13 cellular contexts compared by ENCODE assay signal in the genomic region with DNA sequence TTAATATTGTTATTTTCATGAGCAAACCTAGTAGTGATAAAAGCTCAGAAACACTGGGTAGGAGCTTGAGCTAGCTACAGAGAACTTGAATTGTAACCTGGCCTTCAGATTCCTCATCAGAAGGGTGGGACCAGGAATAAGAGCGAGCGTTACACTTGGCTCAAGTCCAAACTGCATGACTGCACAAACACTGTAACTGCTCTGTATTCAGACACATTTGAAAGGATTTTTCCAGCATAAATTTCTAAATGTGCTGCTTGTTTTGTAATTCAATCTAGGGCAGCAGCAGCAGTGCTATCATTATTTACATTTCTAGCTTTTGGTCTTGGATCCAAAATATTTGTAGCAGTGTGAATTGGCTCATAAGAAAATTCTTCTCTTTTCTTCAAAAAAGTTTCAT.
DNase-seq lines count a peak whose midpoint lies in the region; ATAC-seq and TF ChIP-seq lines count a peak whose summit lies in the region.
"Had no signal": no experiment of that assay in that cellular context is flagged by ENCODE, and none has a peak within 500 bp of the region (broad histone marks: within the 10 kb centered on the region; RNA-seq: fewer than 3 reads in every experiment).

No MANE protein-coding gene starts in this region.

- POLR2A ChIA-PET in activated CD8-positive, alpha-beta T cell treated with anti-CD3 and anti-CD28 coated beads for 36 hours (lab: Charles Lee), result no interaction called here

- H3K27ac Mint-ChIP-seq in Calu3 (ENCODE audit: unreplicated experiment), result no peak overlapping the region
- no peak overlapping the region for H3K27ac Mint-ChIP-seq in activated naive CD4-positive, alpha-beta T cell treated with anti-CD3 and anti-CD28 coated beads, Interleukin-2, amount 50 U/mL, for 72 hours
- H3K27ac Mint-ChIP-seq in activated CD8-positive, alpha-beta T cell treated with anti-CD3 and anti-CD28 coated beads for 36 hours, result no peak overlapping the region
- H3K27ac Mint-ChIP-seq: CD8-positive, alpha-beta T cell; dendritic cell treated with granulocyte-macrophage colony-stimulating factor and Interleukin-4, amounts not matched to agents 40 ng/mL and 50 ng/mL, for 4 days had no signal

- H3K4me3 ChIP-seq in right cardiac atrium (ENCODE audit: low read length) (no peak overlapping the region), lower leg skin (ENCODE audit: low read depth, poor library complexity, severe bottlenecking) (no peak overlapping the region)
- H3K4me3 ChIP-seq: prostate gland, SK-N-MC had no signal

- DNase-seq in Calu3, result peak; percentile 58
- DNase-seq in NCI-H1105 (lab: John Stamatoyannopoulos, UW), result peak; percentile 62
- DNase-seq in SW480 (ENCODE audit: low spot score), result peak; percentile 22
- peak in 2 of 3 donors; percentile 38 to 60 for DNase-seq in right cardiac atrium
- no peak for DNase-seq in activated naive CD4-positive, alpha-beta T cell treated with anti-CD3 and anti-CD28 coated beads, Interleukin-2, amount 50 U/mL, for 72 hours (ENCODE audit: low spot score in 2 of 2)
- DNase-seq in lower leg skin (ENCODE audit: low spot score in 2 of 2), result no peak
- DNase-seq in activated CD8-positive, alpha-beta T cell treated with anti-CD3 and anti-CD28 coated beads for 36 hours, result no peak
- DNase-seq: CD8-positive, alpha-beta T cell had no signal

- intact Hi-C loops in Calu3 (cut with micrococcal nuclease; ENCODE audit: unreplicated experiment) (no loop called here), right cardiac atrium (cut with DNase I) (no loop called here), lower leg skin (cut with DNase I; ENCODE audit: low total_unique reads) (no loop called here)
- intact Hi-C loops in activated CD8-positive, alpha-beta T cell treated with anti-CD3 and anti-CD28 coated beads for 36 hours (cut with micrococcal nuclease), result no loop called here

- ATAC-seq in right cardiac atrium, result peak in 1 of 2 donors; percentile 52
- no peak for ATAC-seq in activated naive CD4-positive, alpha-beta T cell treated with anti-CD3 and anti-CD28 coated beads, Interleukin-2, amount 50 U/mL, for 72 hours
- no peak for ATAC-seq in activated CD8-positive, alpha-beta T cell treated with anti-CD3 and anti-CD28 coated beads for 36 hours
- ATAC-seq in GM21619 (IDR thresholded peaks at IDR 0.05; ENCODE audit: unreplicated experiment), result no peak
- ATAC-seq: CD8-positive, alpha-beta T cell had no signal

- no peaks in the 10 kb centered on the region for H3K27me3 ChIP-seq in right cardiac atrium (ENCODE audit: control insufficient read depth, insufficient read depth)

- H3K4me3 Mint-ChIP-seq in Calu3 (ENCODE audit: low read depth, unreplicated experiment), result no peak overlapping the region
- H3K4me3 Mint-ChIP-seq in activated CD8-positive, alpha-beta T cell treated with anti-CD3 and anti-CD28 coated beads for 36 hours, result no peak overlapping the region
- H3K4me3 Mint-ChIP-seq: CD8-positive, alpha-beta T cell; dendritic cell treated with granulocyte-macrophage colony-stimulating factor and Interleukin-4, amounts not matched to agents 40 ng/mL and 50 ng/mL, for 4 days had no signal

- TF ChIP-seq POLR2A in lower leg skin (IDR thresholded peaks at IDR 0.05), result no peak

- peaks cover 13% of the 10 kb centered on the region for H3K9me3 Mint-ChIP-seq in Calu3 (ENCODE audit: low read depth, unreplicated experiment)
- peaks cover 18 to 34% of the 10 kb centered on the region in 2 donors for H3K9me3 Mint-ChIP-seq in activated naive CD4-positive, alpha-beta T cell treated with anti-CD3 and anti-CD28 coated beads, Interleukin-2, amount 50 U/mL, for 72 hours
- H3K9me3 Mint-ChIP-seq in activated CD8-positive, alpha-beta T cell treated with anti-CD3 and anti-CD28 coated beads for 36 hours, result peaks cover 4% of the 10 kb centered on the region

- H3K9me3 ChIP-seq in right cardiac atrium (ENCODE audit: control insufficient read depth, low read length), result no peaks in the 10 kb centered on the region
- H3K9me3 ChIP-seq: prostate gland had no signal

- BruUV-seq in Calu3 (replicated peaks; lab: Mats Ljungman, UMichigan), result no TSS peak

- H3K4me1 Mint-ChIP-seq in Calu3 (ENCODE audit: low read depth, unreplicated experiment), result peaks cover 33% of the 10 kb centered on the region
- no peaks in the 10 kb centered on the region for H3K4me1 Mint-ChIP-seq in activated CD8-positive, alpha-beta T cell treated with anti-CD3 and anti-CD28 coated beads for 36 hours (ENCODE audit: low read depth)

- 33% methylated on average over 2 of the region's 2 CpGs for WGBS in right cardiac atrium
- 34 to 35% methylated on average over 2 of the region's 2 CpGs for WGBS in lower leg skin, 2 donors

- no peak overlapping the region for H3K27ac ChIP-seq in right cardiac atrium (ENCODE audit: low read length)
- H3K27ac ChIP-seq: KMS-11, prostate gland, SK-N-MC had no signal

- CTCF ChIA-PET in Calu3 (lab: Charles Lee), result no interaction called here
- CTCF ChIA-PET in activated CD8-positive, alpha-beta T cell treated with anti-CD3 and anti-CD28 coated beads for 36 hours (lab: Charles Lee), result no interaction called here

- H3K4me1 ChIP-seq in right cardiac atrium (ENCODE audit: control insufficient read depth, insufficient read depth, low read length), result no peaks in the 10 kb centered on the region
- H3K4me1 ChIP-seq: prostate gland had no signal

- no peaks in the 10 kb centered on the region for H3K36me3 Mint-ChIP-seq in Calu3 (ENCODE audit: insufficient read depth, unreplicated experiment)
- peaks cover 0 to 17% of the 10 kb centered on the region in 2 donors for H3K36me3 Mint-ChIP-seq in activated naive CD4-positive, alpha-beta T cell treated with anti-CD3 and anti-CD28 coated beads, Interleukin-2, amount 50 U/mL, for 72 hours
- H3K36me3 Mint-ChIP-seq in activated CD8-positive, alpha-beta T cell treated with anti-CD3 and anti-CD28 coated beads for 36 hours (ENCODE audit: low read depth), result peaks cover 2% of the 10 kb centered on the region
- H3K36me3 Mint-ChIP-seq: CD8-positive, alpha-beta T cell had no signal

- TF ChIP-seq CTCF in Calu3 (IDR thresholded peaks at IDR 0.05; ENCODE audit: unreplicated experiment), result no peak
- no peak for TF ChIP-seq CTCF in lower leg skin (IDR thresholded peaks at IDR 0.05)
- TF ChIP-seq CTCF in activated CD8-positive, alpha-beta T cell treated with anti-CD3 and anti-CD28 coated beads for 36 hours (IDR thresholded peaks at IDR 0.05), result no peak

- no peaks in the 10 kb centered on the region for H3K27me3 Mint-ChIP-seq in Calu3 (ENCODE audit: unreplicated experiment)
- H3K27me3 Mint-ChIP-seq in activated CD8-positive, alpha-beta T cell treated with anti-CD3 and anti-CD28 coated beads for 36 hours, result no peaks in the 10 kb centered on the region
- H3K27me3 Mint-ChIP-seq: dendritic cell treated with granulocyte-macrophage colony-stimulating factor and Interleukin-4, amounts not matched to agents 40 ng/mL and 50 ng/mL, for 4 days had no signal

Comparison
In these comparisons a context has a peak if more than half of its experiments do, and no peak if none do; other contexts are left out.
1. DNase-seq: peak in Calu3 (single experiment), NCI-H1105 (single experiment), SW480 (single experiment) and right cardiac atrium (2 of 3); none in activated naive CD4-positive, alpha-beta T cell treated with anti-CD3 and anti-CD28 coated beads, Interleukin-2, amount 50 U/mL, for 72 hours (0 of 2), lower leg skin (0 of 2) and activated CD8-positive, alpha-beta T cell treated with anti-CD3 and anti-CD28 coated beads for 36 hours (single experiment).